In genomic region chr6:15184441-15184861, GRCh38 we compare ENCODE assay signal across 11 cellular contexts.
A peak's percentile ranks its signal among the peaks of the same experiment; 100 is the strongest.
DNase-seq lines count a peak whose midpoint lies in the region; ATAC-seq, FAIRE-seq and TF ChIP-seq lines count a peak whose summit lies in the region.
"Had no signal": no experiment of that assay in that cellular context is flagged by ENCODE, and none has a peak within 500 bp of the region (broad histone marks: within the 10 kb centered on the region; RNA-seq: fewer than 3 reads in every experiment).

No MANE protein-coding gene starts in this region.

- H3K4me3 Mint-ChIP-seq in activated CD8-positive, alpha-beta T cell treated with anti-CD3 and anti-CD28 coated beads for 36 hours: no peak overlapping the region
- no peak overlapping the region for H3K4me3 Mint-ChIP-seq in activated CD8-positive, alpha-beta T cell treated with anti-CD3 and anti-CD28 coated beads, Interleukin-2, amount 10 ng/mL, durations not matched to agents 7 days and 5 days
- no peak overlapping the region for H3K4me3 Mint-ChIP-seq in T-helper 1 cell treated with Interleukin-12 subunit alpha and Interleukin-12 subunit beta and Interleukin-4 antibody, amounts not matched to agents 30 μg/mL and 1 μg/mL, for 36 hours
- no peak overlapping the region for H3K4me3 Mint-ChIP-seq in stimulated activated memory B cell treated with anti-CD40 and anti-IgM and Interleukin-4, amounts not matched to agents 10 μg/mL and 1 μg/mL and 100 μg/mL, for 72 hours

- H3K9me3 ChIP-seq in uterus: no peaks in the 10 kb centered on the region
- no peaks in the 10 kb centered on the region for H3K9me3 ChIP-seq in tibial nerve
- H3K9me3 ChIP-seq: heart left ventricle had no signal

- H3K36me3 Mint-ChIP-seq in activated CD8-positive, alpha-beta T cell treated with anti-CD3 and anti-CD28 coated beads for 36 hours (ENCODE audit: low read depth): no peaks in the 10 kb centered on the region
- H3K36me3 Mint-ChIP-seq in activated CD8-positive, alpha-beta T cell treated with anti-CD3 and anti-CD28 coated beads, Interleukin-2, amount 10 ng/mL, durations not matched to agents 7 days and 5 days (ENCODE audit: low read depth): no peaks in the 10 kb centered on the region
- H3K36me3 Mint-ChIP-seq in T-helper 1 cell treated with Interleukin-12 subunit alpha and Interleukin-12 subunit beta and Interleukin-4 antibody, amounts not matched to agents 30 μg/mL and 1 μg/mL, for 36 hours (ENCODE audit: low read depth): peaks cover 1% of the 10 kb centered on the region
- no peaks in the 10 kb centered on the region for H3K36me3 Mint-ChIP-seq in stimulated activated memory B cell treated with anti-CD40 and anti-IgM and Interleukin-4, amounts not matched to agents 10 μg/mL and 1 μg/mL and 100 μg/mL, for 72 hours

- TF ChIP-seq EP300 in tibial nerve (IDR thresholded peaks at IDR 0.05): no peak

- ATAC-seq in activated CD8-positive, alpha-beta T cell treated with anti-CD3 and anti-CD28 coated beads for 36 hours: peak; percentile 98
- ATAC-seq in activated CD8-positive, alpha-beta T cell treated with anti-CD3 and anti-CD28 coated beads, Interleukin-2, amount 10 ng/mL, durations not matched to agents 7 days and 5 days: no peak
- peak; percentile 84 for ATAC-seq in stimulated activated memory B cell treated with anti-CD40 and anti-IgM and Interleukin-4, amounts not matched to agents 10 μg/mL and 1 μg/mL and 100 μg/mL, for 72 hours
- ATAC-seq: heart left ventricle had no signal

- H3K27ac Mint-ChIP-seq in activated CD8-positive, alpha-beta T cell treated with anti-CD3 and anti-CD28 coated beads for 36 hours: peak overlapping the region; percentile 92
- no peak overlapping the region for H3K27ac Mint-ChIP-seq in activated CD8-positive, alpha-beta T cell treated with anti-CD3 and anti-CD28 coated beads, Interleukin-2, amount 10 ng/mL, durations not matched to agents 7 days and 5 days
- H3K27ac Mint-ChIP-seq in T-helper 1 cell treated with Interleukin-12 subunit alpha and Interleukin-12 subunit beta and Interleukin-4 antibody, amounts not matched to agents 30 μg/mL and 1 μg/mL, for 36 hours: peak overlapping the region; percentile 71
- H3K27ac Mint-ChIP-seq in stimulated activated memory B cell treated with anti-CD40 and anti-IgM and Interleukin-4, amounts not matched to agents 10 μg/mL and 1 μg/mL and 100 μg/mL, for 72 hours: peak overlapping the region; percentile 49

- H3K27ac ChIP-seq in uterus (no peak overlapping the region), tibial nerve (no peak overlapping the region)
- H3K27ac ChIP-seq: heart left ventricle had no signal

- TF ChIP-seq POLR2A in uterus (IDR thresholded peaks at IDR 0.05) (no peak), tibial nerve (IDR thresholded peaks at IDR 0.05) (no peak), H54 (IDR thresholded peaks at IDR 0.05; ENCODE audit: low read depth, low read length) (no peak)

- no peak for TF ChIP-seq CTCF in activated CD8-positive, alpha-beta T cell treated with anti-CD3 and anti-CD28 coated beads for 36 hours (IDR thresholded peaks at IDR 0.05)
- TF ChIP-seq CTCF in bronchial epithelial cell (IDR thresholded peaks at IDR 0.05; ENCODE audit: insufficient read depth, low read length, severe bottlenecking) (no peak), uterus (IDR thresholded peaks at IDR 0.05) (no peak), tibial nerve (IDR thresholded peaks at IDR 0.05) (no peak)

- no peaks in the 10 kb centered on the region for H3K9me3 Mint-ChIP-seq in activated CD8-positive, alpha-beta T cell treated with anti-CD3 and anti-CD28 coated beads for 36 hours
- H3K9me3 Mint-ChIP-seq in activated CD8-positive, alpha-beta T cell treated with anti-CD3 and anti-CD28 coated beads, Interleukin-2, amount 10 ng/mL, durations not matched to agents 7 days and 5 days (ENCODE audit: insufficient read depth): no peaks in the 10 kb centered on the region
- no peaks in the 10 kb centered on the region for H3K9me3 Mint-ChIP-seq in T-helper 1 cell treated with Interleukin-12 subunit alpha and Interleukin-12 subunit beta and Interleukin-4 antibody, amounts not matched to agents 30 μg/mL and 1 μg/mL, for 36 hours
- peaks cover 6% of the 10 kb centered on the region for H3K9me3 Mint-ChIP-seq in stimulated activated memory B cell treated with anti-CD40 and anti-IgM and Interleukin-4, amounts not matched to agents 10 μg/mL and 1 μg/mL and 100 μg/mL, for 72 hours

- no peaks in the 10 kb centered on the region for H3K36me3 ChIP-seq in bronchial epithelial cell (ENCODE audit: control insufficient read depth, insufficient read depth, low read length)
- H3K36me3 ChIP-seq in uterus: no peaks in the 10 kb centered on the region
- H3K36me3 ChIP-seq in tibial nerve: no peaks in the 10 kb centered on the region
- H3K36me3 ChIP-seq: heart left ventricle had no signal

- H3K4me1 ChIP-seq in uterus (no peaks in the 10 kb centered on the region), tibial nerve (no peaks in the 10 kb centered on the region)
- H3K4me1 ChIP-seq: heart left ventricle had no signal

- no peaks in the 10 kb centered on the region for H3K27me3 Mint-ChIP-seq in activated CD8-positive, alpha-beta T cell treated with anti-CD3 and anti-CD28 coated beads for 36 hours
- H3K27me3 Mint-ChIP-seq in activated CD8-positive, alpha-beta T cell treated with anti-CD3 and anti-CD28 coated beads, Interleukin-2, amount 10 ng/mL, durations not matched to agents 7 days and 5 days (ENCODE audit: low read depth): no peaks in the 10 kb centered on the region
- no peaks in the 10 kb centered on the region for H3K27me3 Mint-ChIP-seq in T-helper 1 cell treated with Interleukin-12 subunit alpha and Interleukin-12 subunit beta and Interleukin-4 antibody, amounts not matched to agents 30 μg/mL and 1 μg/mL, for 36 hours (ENCODE audit: low read depth)
- no peaks in the 10 kb centered on the region for H3K27me3 Mint-ChIP-seq in stimulated activated memory B cell treated with anti-CD40 and anti-IgM and Interleukin-4, amounts not matched to agents 10 μg/mL and 1 μg/mL and 100 μg/mL, for 72 hours

- FAIRE-seq in bronchial epithelial cell (lab: Jason Lieb, UNC) (no peak), H54 (lab: Jason Lieb, UNC) (no peak)

- peak; percentile 52 for DNase-seq in activated CD8-positive, alpha-beta T cell treated with anti-CD3 and anti-CD28 coated beads for 36 hours
- no peak for DNase-seq in activated CD8-positive, alpha-beta T cell treated with anti-CD3 and anti-CD28 coated beads, Interleukin-2, amount 10 ng/mL, durations not matched to agents 7 days and 5 days
- DNase-seq in bronchial epithelial cell (ENCODE audit: low read depth): peak; percentile 85
- no peak for DNase-seq in uterus
- DNase-seq in tibial nerve (ENCODE audit: low spot score in 2 of 2): no peak
- no peak for DNase-seq in H54 (ENCODE audit: insufficient read length, low spot score)
- DNase-seq: heart left ventricle, mesenchymal stem cell, NCI-H226 had no signal

- WGBS in tibial nerve, 2 donors: 63 to 77% methylated on average over 2 of the region's 2 CpGs

- POLR2A ChIA-PET in activated CD8-positive, alpha-beta T cell treated with anti-CD3 and anti-CD28 coated beads for 36 hours (lab: Charles Lee): interaction anchor here (0.6 kb wide), 1 partner anchor 251 kb away, joined by 5 read pairs; no protein-coding TSS in a partner anchor
- POLR2A ChIA-PET in activated CD8-positive, alpha-beta T cell treated with anti-CD3 and anti-CD28 coated beads, Interleukin-2, amount 10 ng/mL, durations not matched to agents 7 days and 5 days (lab: Charles Lee): no interaction called here

- intact Hi-C loops in activated CD8-positive, alpha-beta T cell treated with anti-CD3 and anti-CD28 coated beads for 36 hours (cut with micrococcal nuclease): no loop called here
- intact Hi-C loops in uterus (cut with DNase I; ENCODE audit: low total_unique reads): no loop called here

- CTCF ChIA-PET in activated CD8-positive, alpha-beta T cell treated with anti-CD3 and anti-CD28 coated beads for 36 hours (lab: Charles Lee): interaction anchor here (0.8 kb wide), 1 partner anchor 328 kb away, joined by 4 read pairs; no protein-coding TSS in a partner anchor
- CTCF ChIA-PET in activated CD8-positive, alpha-beta T cell treated with anti-CD3 and anti-CD28 coated beads, Interleukin-2, amount 10 ng/mL, durations not matched to agents 7 days and 5 days (lab: Charles Lee): no interaction called here

- peaks cover 14% of the 10 kb centered on the region for H3K4me1 Mint-ChIP-seq in activated CD8-positive, alpha-beta T cell treated with anti-CD3 and anti-CD28 coated beads for 36 hours (ENCODE audit: low read depth)
- peaks cover 6% of the 10 kb centered on the region for H3K4me1 Mint-ChIP-seq in activated CD8-positive, alpha-beta T cell treated with anti-CD3 and anti-CD28 coated beads, Interleukin-2, amount 10 ng/mL, durations not matched to agents 7 days and 5 days (ENCODE audit: low read depth)
- H3K4me1 Mint-ChIP-seq in T-helper 1 cell treated with Interleukin-12 subunit alpha and Interleukin-12 subunit beta and Interleukin-4 antibody, amounts not matched to agents 30 μg/mL and 1 μg/mL, for 36 hours (ENCODE audit: low read depth): peaks cover 13% of the 10 kb centered on the region
- peaks cover 15% of the 10 kb centered on the region for H3K4me1 Mint-ChIP-seq in stimulated activated memory B cell treated with anti-CD40 and anti-IgM and Interleukin-4, amounts not matched to agents 10 μg/mL and 1 μg/mL and 100 μg/mL, for 72 hours

- H3K4me3 ChIP-seq in bronchial epithelial cell (ENCODE audit: low read depth, low read length): no peak overlapping the region
- no peak overlapping the region for H3K4me3 ChIP-seq in uterus
- H3K4me3 ChIP-seq in tibial nerve: no peak overlapping the region
- H3K4me3 ChIP-seq: heart left ventricle had no signal

- H3K27me3 ChIP-seq in bronchial epithelial cell (ENCODE audit: control insufficient read depth, insufficient read depth, low read length) (no peaks in the 10 kb centered on the region), uterus (no peaks in the 10 kb centered on the region), tibial nerve (no peaks in the 10 kb centered on the region)
- H3K27me3 ChIP-seq: heart left ventricle had no signal

Comparison
In these comparisons a context has a peak if more than half of its experiments do, and no peak if none do; other contexts are left out.
1. DNase-seq: peak in activated CD8-positive, alpha-beta T cell treated with anti-CD3 and anti-CD28 coated beads for 36 hours (single experiment) and bronchial epithelial cell (single experiment); none in activated CD8-positive, alpha-beta T cell treated with anti-CD3 and anti-CD28 coated beads, Interleukin-2, amount 10 ng/mL, durations not matched to agents 7 days and 5 days (single experiment), uterus (0 of 2), tibial nerve (0 of 2) and H54 (single experiment).